12 cellular contexts compared by ENCODE assay signal in genomic region chr19:6023085-6023682, GRCh38. TPM values are rescaled to one million over a fixed set of nuclear protein-coding genes. Genes with fewer than 3 reads are reported as not detected.
DNase-seq lines count a peak whose midpoint lies in the region; ATAC-seq and TF ChIP-seq lines count a peak whose summit lies in the region.
"Had no signal": no experiment of that assay in that cellular context is flagged by ENCODE, and none has a peak within 500 bp of the region (broad histone marks: within the 10 kb centered on the region; RNA-seq: fewer than 3 reads in every experiment).

No MANE protein-coding gene starts in this region.

- peak overlapping the region in 1 of 2 experiments; percentile 85; a peak in 2 of 4 replicates for H3K27ac ChIP-seq in SK-N-SH (ENCODE audit: low read depth in 2 of 2, low read length in 1 of 2)
- H3K27ac ChIP-seq: parathyroid adenoma had no signal

- H3K4me1 ChIP-seq in SK-N-SH (ENCODE audit: control insufficient read depth in 1 of 2, insufficient read depth in 2 of 2, low read depth in 1 of 2, low read length in 1 of 2), result peaks cover 6 to 10% of the 10 kb centered on the region in 2 experiments; a peak in 3 of 4 replicates
- H3K4me1 ChIP-seq: parathyroid adenoma had no signal

- no peaks in the 10 kb centered on the region for H3K9me3 Mint-ChIP-seq in activated T-cell treated with anti-CD3 and anti-CD28 coated beads, Interleukin-2, amount 50 U/mL, for 72 hours
- H3K9me3 Mint-ChIP-seq: activated naive CD4-positive, alpha-beta T cell treated with anti-CD3 and anti-CD28 coated beads, Interleukin-2, amount 10 ng/mL, durations not matched to agents 7 days and 5 days had no signal

- peaks cover 3% of the 10 kb centered on the region in 2 experiments for H3K36me3 ChIP-seq in SK-N-SH (replicated peaks in 1 of 2; ENCODE audit: control insufficient read depth in 1 of 2, insufficient read depth in 2 of 2, low read length in 1 of 2)

- ATAC-seq in sciatic nerve, result peak; percentile 52
- ATAC-seq in HG02588 (IDR thresholded peaks at IDR 0.05; ENCODE audit: unreplicated experiment), result no peak
- no peak for ATAC-seq in GM21825 (IDR thresholded peaks at IDR 0.05; ENCODE audit: unreplicated experiment)
- ATAC-seq in activated T-cell treated with anti-CD3 and anti-CD28 coated beads, Interleukin-2, amount 50 U/mL, for 72 hours (replicated peaks in 1 of 2), result no peak

- H4K20me1 ChIP-seq in SK-N-SH (ENCODE audit: insufficient read depth), result no peaks in the 10 kb centered on the region

- H3K27me3 ChIP-seq in SK-N-SH (ENCODE audit: insufficient read depth), result no peaks in the 10 kb centered on the region

- H3K4me1 Mint-ChIP-seq in activated T-cell treated with anti-CD3 and anti-CD28 coated beads, Interleukin-2, amount 50 U/mL, for 72 hours (ENCODE audit: low read depth), result peaks cover 17% of the 10 kb centered on the region

- WGBS in SK-N-SH (ENCODE audit: low lambda C conversion rate), result 45% methylated on average over 19 of the region's 21 CpGs

- peak overlapping the region; percentile 53 for H3K9ac ChIP-seq in SK-N-SH
- H3K9ac ChIP-seq: parathyroid adenoma had no signal

- POLR2A ChIA-PET in SK-N-SH (lab: Yijun Ruan, JAX), result interaction anchor here (0.8 to 1.7 kb wide), 3 partner anchors 10 to 38 kb away, joined by 3 to 7 read pairs (median 3); no protein-coding TSS in a partner anchor

- peak overlapping the region; percentile 63; the same call in 1 of the 2 replicates for H2AFZ ChIP-seq in SK-N-SH (ENCODE audit: low read depth)
- H2AFZ ChIP-seq: parathyroid adenoma had no signal

- H3K4me3 Mint-ChIP-seq in activated T-cell treated with anti-CD3 and anti-CD28 coated beads, Interleukin-2, amount 50 U/mL, for 72 hours, result no peak overlapping the region
- H3K4me3 Mint-ChIP-seq: activated naive CD4-positive, alpha-beta T cell treated with anti-CD3 and anti-CD28 coated beads, Interleukin-2, amount 10 ng/mL, durations not matched to agents 7 days and 5 days had no signal

- no peak for TF ChIP-seq RAD21 in SK-N-SH (IDR thresholded peaks at IDR 0.05; ENCODE audit: low read length)

- intact Hi-C loops in sciatic nerve (cut with DNase I), result loop anchor here (5.0 kb wide), 1 partner anchor 36 kb away; no protein-coding TSS in a partner anchor

- peak overlapping the region; percentile 69 for H3K4me2 ChIP-seq in SK-N-SH

- no peaks in the 10 kb centered on the region for H3K9me3 ChIP-seq in SK-N-SH

- no peaks in the 10 kb centered on the region for H3K9me2 ChIP-seq in SK-N-SH

- no peak for TF ChIP-seq EP300 in SK-N-SH (IDR thresholded peaks at IDR 0.05; ENCODE audit: borderline replicate concordance in 1 of 2, low read depth in 1 of 2, low read length in 1 of 2)

- H3K27ac Mint-ChIP-seq in activated T-cell treated with anti-CD3 and anti-CD28 coated beads, Interleukin-2, amount 50 U/mL, for 72 hours, result no peak overlapping the region
- H3K27ac Mint-ChIP-seq: activated naive CD4-positive, alpha-beta T cell treated with anti-CD3 and anti-CD28 coated beads, Interleukin-2, amount 10 ng/mL, durations not matched to agents 7 days and 5 days had no signal

- no peaks in the 10 kb centered on the region for H3K36me3 Mint-ChIP-seq in activated T-cell treated with anti-CD3 and anti-CD28 coated beads, Interleukin-2, amount 50 U/mL, for 72 hours (ENCODE audit: insufficient read depth in 2 of 2)
- H3K36me3 Mint-ChIP-seq: activated naive CD4-positive, alpha-beta T cell treated with anti-CD3 and anti-CD28 coated beads, Interleukin-2, amount 10 ng/mL, durations not matched to agents 7 days and 5 days had no signal

- no peaks in the 10 kb centered on the region for H3K79me2 ChIP-seq in SK-N-SH (ENCODE audit: insufficient read depth)
- H3K79me2 ChIP-seq: parathyroid adenoma had no signal

- H3K4me3 ChIP-seq in SK-N-SH (ENCODE audit: low read depth in 2 of 2, low read length in 1 of 2) (0 out of 4 replicates have a peak overlapping the region, but pooled peaks of 1 of the 2 experiments have one; percentile 5), fibroblast of mammary gland (ENCODE audit: control insufficient read depth, low read depth, low read length) (no peak overlapping the region)

- CTCF ChIA-PET in SK-N-SH (lab: Yijun Ruan, JAX), result interaction anchor here (0.6 to 9.1 kb wide), 49 partner anchors 8 to 1453 kb away, joined by 3 to 448 read pairs (median 9); partner anchors contain the start of genes DUS3L, NRTN and RANBP3

- TF ChIP-seq CTCF in SK-N-SH (IDR thresholded peaks at IDR 0.05) (no peak), fibroblast of mammary gland (conservative IDR thresholded peaks at IDR 0.05; ENCODE audit: control insufficient read depth, insufficient read depth, low read depth, low read length) (no peak)

- no peaks in the 10 kb centered on the region for H3K27me3 Mint-ChIP-seq in activated T-cell treated with anti-CD3 and anti-CD28 coated beads, Interleukin-2, amount 50 U/mL, for 72 hours (ENCODE audit: low read depth)

- DNase-seq in GM04503 (ENCODE audit: low read depth) (peak; percentile 31), SK-N-SH (peak; percentile 33), fibroblast of mammary gland (ENCODE audit: low read depth) (peak; percentile 68), sciatic nerve (ENCODE audit: low spot score) (no peak), NCI-H748 (lab: John Stamatoyannopoulos, UW; ENCODE audit: unreplicated experiment) (no peak)
- no peak for DNase-seq in activated T-cell treated with anti-CD3 and anti-CD28 coated beads, Interleukin-2, amount 50 U/mL, for 72 hours
- DNase-seq: activated naive CD4-positive, alpha-beta T cell treated with anti-CD3 and anti-CD28 coated beads, Interleukin-2, amount 10 ng/mL, durations not matched to agents 7 days and 5 days; DND-41; Kasumi-1 had no signal

- H3F3A ChIP-seq in SK-N-SH (replicated peaks; ENCODE audit: insufficient read depth), result peaks cover 20% of the 10 kb centered on the region

TF ChIP-seq in SK-N-SH, 30 proteins besides CTCF, POLR2A, EP300 and RAD21:
- TF ChIP-seq RXRA (IDR thresholded peaks at IDR 0.05; ENCODE audit: borderline replicate concordance, low read depth) (no peak), YY1 (IDR thresholded peaks at IDR 0.05; ENCODE audit: low read depth) (no peak), FOSL2 (IDR thresholded peaks at IDR 0.05; ENCODE audit: borderline replicate concordance, low read depth) (peak; percentile 57; the same call in 1 of the 2 replicates), SIN3A (IDR thresholded peaks at IDR 0.05; ENCODE audit: borderline replicate concordance, low read depth, low read length) (no peak), POLR2AphosphoS5 (IDR thresholded peaks at IDR 0.05; ENCODE audit: low read depth, low read length) (no peak), MAX (IDR thresholded peaks at IDR 0.05; ENCODE audit: low read depth) (peak; percentile 31; the same call in 1 of the 2 replicates), EZH2phosphoT487 (IDR thresholded peaks at IDR 0.05; ENCODE audit: borderline replicate concordance, low read depth) (no peak), PBX3 (IDR thresholded peaks at IDR 0.05) (peak; percentile 25; the same call in 1 of the 2 replicates), SMC3 (IDR thresholded peaks at IDR 0.05; ENCODE audit: low read depth, low read length) (no peak), TAF1 (IDR thresholded peaks at IDR 0.05; ENCODE audit: borderline replicate concordance, low read depth, low read length) (no peak), USF1 (IDR thresholded peaks at IDR 0.05; ENCODE audit: borderline replicate concordance, low read depth) (peak; percentile 61; the same call in 1 of the 2 replicates), ELF1 (IDR thresholded peaks at IDR 0.05) (no peak)

RNA-seq across cellular contexts. Expression of gene RANBP3, which starts 45.2 kb away (rescaled TPM):
- polyA plus RNA-seq in SK-N-SH (2012; rRNA removed), result 71.8 and 84.0 TPM in 2 replicates
- 38.5 and 46.3 TPM in 2 replicates for polyA plus RNA-seq in SK-N-SH (2012; cell fraction: cytosol; rRNA removed)
- 102 and 210 TPM in 2 replicates for polyA plus RNA-seq in SK-N-SH (2012; cell fraction: nucleus; rRNA removed)
- 76.3 TPM for total RNA-seq in sciatic nerve
- total RNA-seq in activated T-cell treated with anti-CD3 and anti-CD28 coated beads, Interleukin-2, amount 50 U/mL, for 72 hours, result 100 to 1,000 TPM in 1 of 2 donors, 10 to 100 TPM in 1; 89.2 to 108 TPM

Comparison
In these comparisons a context has a peak if more than half of its experiments do, and no peak if none do; other contexts are left out.
1. DNase-seq: peak in GM04503 (single experiment), SK-N-SH (single experiment) and fibroblast of mammary gland (single experiment); none in sciatic nerve (single experiment), activated T-cell treated with anti-CD3 and anti-CD28 coated beads, Interleukin-2, amount 50 U/mL, for 72 hours (0 of 2) and NCI-H748 (single experiment).